In genomic region chr16:30526823-30527634, GRCh38 we compare ENCODE assay signal across 1 cellular context.
TF ChIP-seq lines count a peak whose summit lies in the region.

No MANE protein-coding gene starts in this region.

TF ChIP-seq in K562, 482 proteins besides CTCF, POLR2A, EP300 and RAD21 (continued from another document and continues in another):
- no peak for TF ChIP-seq BRF2 (IDR thresholded peaks at IDR 0.05; ENCODE audit: borderline replicate concordance, insufficient read depth, insufficient read length)
- TF ChIP-seq CEBPZ (IDR thresholded peaks at IDR 0.05; ENCODE audit: borderline replicate concordance, low read depth, low read length), result no peak
- peak in 1 of 2 experiments; percentile 11; a peak in 2 of 4 replicates for TF ChIP-seq FOXK2 (conservative IDR thresholded peaks at IDR 0.05 in 1 of 2, IDR thresholded peaks at IDR 0.05 in 1 of 2; ENCODE audit: low read depth in 2 of 2)
- peak; percentile 59; the same call in 1 of the 2 replicates for TF ChIP-seq E2F4 (CRISPR knock-in tag; IDR thresholded peaks at IDR 0.05; ENCODE audit: low read depth)
- TF ChIP-seq ASH1L (IDR thresholded peaks at IDR 0.05; ENCODE audit: borderline replicate concordance, low read depth, partially characterized antibody), result no peak
- peak; percentile 81 for TF ChIP-seq ETV1 (tag; conservative IDR thresholded peaks at IDR 0.05; ENCODE audit: low read depth)
- peak; percentile 90 for TF ChIP-seq POLR2G (IDR thresholded peaks at IDR 0.05; ENCODE audit: low read depth, low read length)
- no peak for TF ChIP-seq ILF3 (IDR thresholded peaks at IDR 0.05; ENCODE audit: borderline replicate concordance)
- no peak for TF ChIP-seq PREB (CRISPR knock-in tag; IDR thresholded peaks at IDR 0.05)
- TF ChIP-seq RBFOX2 (IDR thresholded peaks at IDR 0.05; ENCODE audit: low read depth, low read length), result peak; percentile 93
- TF ChIP-seq ZNF584 (CRISPR knock-in tag; IDR thresholded peaks at IDR 0.05; ENCODE audit: low read depth), result no peak
- TF ChIP-seq DLX4 (CRISPR knock-in tag; IDR thresholded peaks at IDR 0.05), result no peak
- peak; percentile 81 for TF ChIP-seq NR2C1 (IDR thresholded peaks at IDR 0.05)
- peak; percentile 76 for TF ChIP-seq NR2C1 (tag; IDR thresholded peaks at IDR 0.05)
- TF ChIP-seq TFAM (CRISPR knock-in tag; conservative IDR thresholded peaks at IDR 0.05), result no peak
- peak; percentile 17 for TF ChIP-seq CREM (IDR thresholded peaks at IDR 0.05; ENCODE audit: low read depth)
- TF ChIP-seq MLLT1 (IDR thresholded peaks at IDR 0.05), result no peak
- no peak for TF ChIP-seq CAMTA2 (CRISPR knock-in tag; conservative IDR thresholded peaks at IDR 0.05)
- no peak for TF ChIP-seq NBN (IDR thresholded peaks at IDR 0.05; ENCODE audit: low read depth)
- TF ChIP-seq CBX8 (IDR thresholded peaks at IDR 0.05; ENCODE audit: borderline replicate concordance, extremely low read depth, low read depth, low read length, poor library complexity, severe bottlenecking), result no peak
- TF ChIP-seq GTF2B (IDR thresholded peaks at IDR 0.05; ENCODE audit: extremely low read depth, insufficient read length), result no peak
- TF ChIP-seq CHD1 (IDR thresholded peaks at IDR 0.05; ENCODE audit: low read length), result no peak
- TF ChIP-seq RBM22 (IDR thresholded peaks at IDR 0.05; ENCODE audit: low read depth, low read length, poor library complexity, severe bottlenecking), result no peak
- TF ChIP-seq YY1 (IDR thresholded peaks at IDR 0.05; ENCODE audit: borderline replicate concordance in 1 of 3, control insufficient read depth in 1 of 3, extremely low read depth in 1 of 3, insufficient read depth in 3 of 3, insufficient read length in 1 of 3, insufficient replicate concordance in 2 of 3, low read depth in 1 of 3, low read length in 2 of 3), result peak in 2 of 3 experiments; percentile 37 to 75
- TF ChIP-seq ELF4 (CRISPR knock-in tag; IDR thresholded peaks at IDR 0.05), result no peak
- no peak for TF ChIP-seq ZNF324 (CRISPR knock-in tag; IDR thresholded peaks at IDR 0.05)
- no peak for TF ChIP-seq HES1 (IDR thresholded peaks at IDR 0.05; ENCODE audit: low read depth)
- no peak for TF ChIP-seq SFPQ (IDR thresholded peaks at IDR 0.05; ENCODE audit: low read depth, low read length)
- 0 out of 2 replicates have a peak, but pooled peaks have one; percentile 69 for TF ChIP-seq MITF (IDR thresholded peaks at IDR 0.05)
- no peak; the same call in 1 of the 2 replicates for TF ChIP-seq POLR2AphosphoS5 (IDR thresholded peaks at IDR 0.05; ENCODE audit: control insufficient read depth, insufficient read depth, low read depth, low read length)
- no peak for TF ChIP-seq ZNF444 (CRISPR knock-in tag; IDR thresholded peaks at IDR 0.05)
- peak; percentile 88 for TF ChIP-seq PATZ1 (CRISPR knock-in tag; IDR thresholded peaks at IDR 0.05; ENCODE audit: borderline replicate concordance)
- TF ChIP-seq ZNF76 (CRISPR knock-in tag; IDR thresholded peaks at IDR 0.05; ENCODE audit: borderline replicate concordance), result 0 out of 2 replicates have a peak, but pooled peaks have one; percentile 49
- TF ChIP-seq TBP (optimal IDR thresholded peaks at IDR 0.05; ENCODE audit: low read depth, low read length), result peak; percentile 12
- no peak for TF ChIP-seq BDP1 (IDR thresholded peaks at IDR 0.05; ENCODE audit: insufficient read depth, insufficient read length)
- no peak for TF ChIP-seq ZNF347 (CRISPR knock-in tag; IDR thresholded peaks at IDR 0.05; ENCODE audit: low read depth)
- TF ChIP-seq TFE3 (CRISPR knock-in tag; IDR thresholded peaks at IDR 0.05), result no peak
- no peak for TF ChIP-seq ADNP (tag; IDR thresholded peaks at IDR 0.05)
- TF ChIP-seq ELK1 (CRISPR knock-in tag; IDR thresholded peaks at IDR 0.05), result no peak
- TF ChIP-seq HDAC8 (tag; IDR thresholded peaks at IDR 0.05), result no peak
- TF ChIP-seq PPARD (CRISPR knock-in tag; IDR thresholded peaks at IDR 0.05), result no peak
